In the genomic region with DNA sequence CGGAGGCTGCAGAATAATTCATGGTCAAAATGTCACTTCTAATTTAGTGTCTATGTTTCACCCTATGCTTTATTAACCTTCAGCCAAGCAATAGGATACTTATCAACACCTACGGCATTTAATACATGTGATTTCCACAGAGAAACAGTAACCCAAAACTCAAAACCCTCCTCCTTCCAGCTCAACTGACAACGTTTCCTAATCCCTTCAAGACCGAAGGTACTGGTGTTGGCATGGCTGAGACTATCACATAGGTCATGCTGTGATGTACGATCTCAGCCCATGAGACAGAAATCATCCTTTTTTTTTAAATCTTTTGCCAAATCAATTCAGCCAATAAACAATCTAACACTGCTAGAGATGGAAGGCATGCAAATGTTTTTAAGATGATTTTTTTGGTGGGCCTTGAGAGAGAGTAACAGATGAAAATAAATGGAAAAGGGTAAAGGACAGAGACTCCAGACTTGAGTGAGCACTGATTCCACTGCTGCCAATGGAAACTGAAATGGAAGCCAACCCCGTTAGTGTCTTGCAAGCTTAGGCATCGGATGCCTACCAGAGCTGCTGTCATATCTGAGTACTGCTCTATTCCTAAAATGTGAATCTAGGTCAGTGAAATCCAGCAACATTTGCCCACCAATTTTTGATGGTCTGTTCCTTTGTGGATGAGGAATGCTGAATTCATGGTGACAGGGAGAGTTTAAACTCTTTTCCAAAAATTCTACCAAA, we compare ENCODE assay signal across 2 cellular contexts.
TF ChIP-seq lines count a peak whose summit lies in the region.

No MANE protein-coding gene starts in this region.

TF ChIP-seq in HepG2, 621 proteins besides CTCF, POLR2A, EP300 and RAD21:
- no peak for TF ChIP-seq ATM (IDR thresholded peaks at IDR 0.05; ENCODE audit: borderline replicate concordance)
- no peak for TF ChIP-seq XRCC5 (optimal IDR thresholded peaks at IDR 0.05; ENCODE audit: low read length)
- no peak for TF ChIP-seq ELF1 (CRISPR knock-in tag; IDR thresholded peaks at IDR 0.05)
- no peak for TF ChIP-seq THAP7 (CRISPR knock-in tag; IDR thresholded peaks at IDR 0.05)
- TF ChIP-seq, protein P1, sequence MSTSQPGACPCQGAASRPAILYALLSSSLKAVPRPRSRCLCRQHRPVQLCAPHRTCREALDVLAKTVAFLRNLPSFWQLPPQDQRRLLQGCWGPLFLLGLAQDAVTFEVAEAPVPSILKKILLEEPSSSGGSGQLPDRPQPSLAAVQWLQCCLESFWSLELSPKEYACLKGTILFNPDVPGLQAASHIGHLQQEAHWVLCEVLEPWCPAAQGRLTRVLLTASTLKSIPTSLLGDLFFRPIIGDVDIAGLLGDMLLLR (CRISPR knock-in tag; IDR thresholded peaks at IDR 0.05): no peak
- no peak for TF ChIP-seq SMAD9 (CRISPR knock-in tag; IDR thresholded peaks at IDR 0.05)
- no peak for TF ChIP-seq FIP1L1 (IDR thresholded peaks at IDR 0.05; ENCODE audit: borderline replicate concordance, insufficient read depth, low read depth, low read length)
- TF ChIP-seq ZNF782 (CRISPR knock-in tag; IDR thresholded peaks at IDR 0.05; ENCODE audit: borderline replicate concordance): no peak
- TF ChIP-seq STAT5B (CRISPR knock-in tag; IDR thresholded peaks at IDR 0.05): no peak
- no peak for TF ChIP-seq SRY (CRISPR knock-in tag; IDR thresholded peaks at IDR 0.05)
- TF ChIP-seq ZNF275 (CRISPR knock-in tag; IDR thresholded peaks at IDR 0.05; ENCODE audit: borderline replicate concordance): no peak
- no peak for TF ChIP-seq ZNF691 (CRISPR knock-in tag; IDR thresholded peaks at IDR 0.05; ENCODE audit: borderline replicate concordance, low read depth)
- TF ChIP-seq BATF2 (CRISPR knock-in tag; IDR thresholded peaks at IDR 0.05): no peak
- no peak for TF ChIP-seq RORA (CRISPR knock-in tag; IDR thresholded peaks at IDR 0.05)
- TF ChIP-seq MXD3 (CRISPR knock-in tag; IDR thresholded peaks at IDR 0.05): no peak
- TF ChIP-seq ATRX (CRISPR knock-in tag; IDR thresholded peaks at IDR 0.05; ENCODE audit: borderline replicate concordance): no peak
- no peak for TF ChIP-seq FOXK2 (IDR thresholded peaks at IDR 0.05)
- TF ChIP-seq, protein P2, sequence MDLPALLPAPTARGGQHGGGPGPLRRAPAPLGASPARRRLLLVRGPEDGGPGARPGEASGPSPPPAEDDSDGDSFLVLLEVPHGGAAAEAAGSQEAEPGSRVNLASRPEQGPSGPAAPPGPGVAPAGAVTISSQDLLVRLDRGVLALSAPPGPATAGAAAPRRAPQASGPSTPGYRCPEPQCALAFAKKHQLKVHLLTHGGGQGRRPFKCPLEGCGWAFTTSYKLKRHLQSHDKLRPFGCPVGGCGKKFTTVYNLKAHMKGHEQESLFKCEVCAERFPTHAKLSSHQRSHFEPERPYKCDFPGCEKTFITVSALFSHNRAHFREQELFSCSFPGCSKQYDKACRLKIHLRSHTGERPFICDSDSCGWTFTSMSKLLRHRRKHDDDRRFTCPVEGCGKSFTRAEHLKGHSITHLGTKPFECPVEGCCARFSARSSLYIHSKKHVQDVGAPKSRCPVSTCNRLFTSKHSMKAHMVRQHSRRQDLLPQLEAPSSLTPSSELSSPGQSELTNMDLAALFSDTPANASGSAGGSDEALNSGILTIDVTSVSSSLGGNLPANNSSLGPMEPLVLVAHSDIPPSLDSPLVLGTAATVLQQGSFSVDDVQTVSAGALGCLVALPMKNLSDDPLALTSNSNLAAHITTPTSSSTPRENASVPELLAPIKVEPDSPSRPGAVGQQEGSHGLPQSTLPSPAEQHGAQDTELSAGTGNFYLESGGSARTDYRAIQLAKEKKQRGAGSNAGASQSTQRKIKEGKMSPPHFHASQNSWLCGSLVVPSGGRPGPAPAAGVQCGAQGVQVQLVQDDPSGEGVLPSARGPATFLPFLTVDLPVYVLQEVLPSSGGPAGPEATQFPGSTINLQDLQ (CRISPR knock-in tag; IDR thresholded peaks at IDR 0.05): no peak

TF ChIP-seq in liver, 16 proteins besides CTCF, POLR2A, EP300 and RAD21:
- TF ChIP-seq FOXA1 (IDR thresholded peaks at IDR 0.05) (no peak), YY1 (IDR thresholded peaks at IDR 0.05) (no peak), EGR1 (IDR thresholded peaks at IDR 0.05; ENCODE audit: low read depth in 2 of 2) (no peak), TAF1 (conservative IDR thresholded peaks at IDR 0.05) (no peak), JUND (IDR thresholded peaks at IDR 0.05) (no peak), ZBTB33 (IDR thresholded peaks at IDR 0.05) (no peak), RXRA (IDR thresholded peaks at IDR 0.05) (no peak), NR2F2 (IDR thresholded peaks at IDR 0.05) (no peak), SP1 (IDR thresholded peaks at IDR 0.05) (no peak), HNF4A (conservative IDR thresholded peaks at IDR 0.05) (no peak), REST (IDR thresholded peaks at IDR 0.05) (no peak), FOXA2 (IDR thresholded peaks at IDR 0.05) (no peak), HNF4G (IDR thresholded peaks at IDR 0.05) (no peak)
- TF ChIP-seq, protein P3, sequence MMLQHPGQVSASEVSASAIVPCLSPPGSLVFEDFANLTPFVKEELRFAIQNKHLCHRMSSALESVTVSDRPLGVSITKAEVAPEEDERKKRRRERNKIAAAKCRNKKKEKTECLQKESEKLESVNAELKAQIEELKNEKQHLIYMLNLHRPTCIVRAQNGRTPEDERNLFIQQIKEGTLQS (IDR thresholded peaks at IDR 0.05): no peak
